Comparison of ENCODE assay signal across 10 cellular contexts in genomic region chrX:24494544-24495113, GRCh38. TPM values are rescaled to one million over a fixed set of nuclear protein-coding genes. Genes with fewer than 3 reads are reported as not detected.
DNase-seq lines count a peak whose midpoint lies in the region; ATAC-seq and TF ChIP-seq lines count a peak whose summit lies in the region.
"Had no signal": no experiment of that assay in that cellular context is flagged by ENCODE, and none has a peak within 500 bp of the region (broad histone marks: within the 10 kb centered on the region; RNA-seq: fewer than 3 reads in every experiment).

No MANE protein-coding gene starts in this region.

- peaks cover 20% of the 10 kb centered on the region for H3K4me1 Mint-ChIP-seq in T-helper 17 cell

- peak overlapping the region; percentile 72 for H3K27ac Mint-ChIP-seq in T-helper 17 cell
- H3K27ac Mint-ChIP-seq: dendritic cell treated with granulocyte-macrophage colony-stimulating factor and Interleukin-4, amounts not matched to agents 40 ng/mL and 50 ng/mL, for 4 days had no signal

- H3K4me3 Mint-ChIP-seq in T-helper 17 cell: no peak overlapping the region
- H3K4me3 Mint-ChIP-seq: dendritic cell treated with granulocyte-macrophage colony-stimulating factor and Interleukin-4, amounts not matched to agents 40 ng/mL and 50 ng/mL, for 4 days had no signal

- H3K9me3 ChIP-seq in T-helper 17 cell (ENCODE audit: control insufficient read depth, low read length, poor library complexity, severe bottlenecking) (no peaks in the 10 kb centered on the region), stomach smooth muscle (ENCODE audit: control insufficient read depth in 2 of 2, low read length in 2 of 2) (no peaks in the 10 kb centered on the region)
- H3K9me3 ChIP-seq: upper lobe of left lung had no signal

- H3K27me3 ChIP-seq in stomach smooth muscle (ENCODE audit: control insufficient read depth in 1 of 2, insufficient read depth in 2 of 2, low read length in 2 of 2): no peaks in the 10 kb centered on the region
- H3K27me3 ChIP-seq: upper lobe of left lung had no signal

- DNase-seq in AG09319 (ENCODE audit: extremely low read depth, low read depth) (peak; percentile 31), HFF-Myc (ENCODE audit: extremely low read depth, low read depth) (peak; percentile 62), T-helper 17 cell (no peak), glomerular visceral epithelial cell (ENCODE audit: extremely low spot score) (peak; percentile 69), nucleus accumbens (lab: John Stamatoyannopoulos, UW) (no peak)

- TF ChIP-seq CTCF in AG09319 (IDR thresholded peaks at IDR 0.05; ENCODE audit: low read depth, low read length) (no peak), HFF-Myc (IDR thresholded peaks at IDR 0.05; ENCODE audit: low read depth, low read length, missing control alignments) (no peak)

- ATAC-seq in T-helper 17 cell (peak; percentile 32), HG03280 (IDR thresholded peaks at IDR 0.05; ENCODE audit: unreplicated experiment) (no peak), GM18502 (IDR thresholded peaks at IDR 0.05; ENCODE audit: poor library complexity, unreplicated experiment) (no peak)

- no peaks in the 10 kb centered on the region for H3K27me3 Mint-ChIP-seq in T-helper 17 cell
- H3K27me3 Mint-ChIP-seq: dendritic cell treated with granulocyte-macrophage colony-stimulating factor and Interleukin-4, amounts not matched to agents 40 ng/mL and 50 ng/mL, for 4 days had no signal

- H3K4me3 ChIP-seq in HFF-Myc (replicated peaks; ENCODE audit: low read depth, low read length): no peak overlapping the region
- H3K4me3 ChIP-seq in stomach smooth muscle (ENCODE audit: low read length in 2 of 2): peak overlapping the region in 1 of 2 donors; percentile 47

- H3K36me3 ChIP-seq in stomach smooth muscle (ENCODE audit: control insufficient read depth in 2 of 2, insufficient read depth in 2 of 2, low read length in 2 of 2): no peaks in the 10 kb centered on the region
- H3K36me3 ChIP-seq: upper lobe of left lung had no signal

- H3K36me3 Mint-ChIP-seq in T-helper 17 cell (ENCODE audit: low read depth): no peaks in the 10 kb centered on the region

- H3K4me1 ChIP-seq in stomach smooth muscle (ENCODE audit: control insufficient read depth, insufficient read depth, low read length): peaks cover 12% of the 10 kb centered on the region

- peak overlapping the region; percentile 67 for H3K27ac ChIP-seq in stomach smooth muscle (ENCODE audit: low read length)

- H3K9ac ChIP-seq in stomach smooth muscle (ENCODE audit: low read length in 2 of 2): peak overlapping the region in 1 of 2 donors; percentile 29

RNA-seq across cellular contexts. Expression of gene PDK3, which starts 29.5 kb away (rescaled TPM):
- 10 to 100 TPM; 20.3 to 21.2 TPM for total RNA-seq in T-helper 17 cell

Comparison
In these comparisons a context has a peak if more than half of its experiments do, and no peak if none do; other contexts are left out.
1. DNase-seq: peak in AG09319 (single experiment), HFF-Myc (single experiment) and glomerular visceral epithelial cell (single experiment); none in T-helper 17 cell (0 of 3) and nucleus accumbens (0 of 56).